ENCODE assay signal across 8 cellular contexts in genomic region chr6:24274441-24275083, GRCh38.
A peak's percentile ranks its signal among the peaks of the same experiment; 100 is the strongest.
DNase-seq lines count a peak whose midpoint lies in the region; ATAC-seq and TF ChIP-seq lines count a peak whose summit lies in the region.

No MANE protein-coding gene starts in this region.

- no peak overlapping the region for H3K27ac Mint-ChIP-seq in neural crest cell (ENCODE audit: unreplicated experiment)
- no peak overlapping the region for H3K27ac Mint-ChIP-seq in CD4-positive, alpha-beta memory T cell

- H3K4me1 ChIP-seq in CD4-positive, alpha-beta memory T cell (ENCODE audit: insufficient read depth, low read length) = no peaks in the 10 kb centered on the region

- TF ChIP-seq CTCF in GM06990 (IDR thresholded peaks at IDR 0.05; ENCODE audit: insufficient read depth, low read length, poor library complexity, severe bottlenecking) (peak; percentile 55), astrocyte of the spinal cord (IDR thresholded peaks at IDR 0.05; ENCODE audit: low read depth, low read length) (peak; percentile 61), neural crest cell (conservative IDR thresholded peaks at IDR 0.05) (peak; percentile 86)

- H3K4me3 ChIP-seq in GM06990 (replicated peaks; ENCODE audit: low read depth, low read length) (no peak overlapping the region), astrocyte of the spinal cord (ENCODE audit: low read depth, low read length) (no peak overlapping the region)
- no peak overlapping the region for H3K4me3 ChIP-seq in CD4-positive, alpha-beta memory T cell (ENCODE audit: low read length in 2 of 2)

- ATAC-seq in GM21723 (IDR thresholded peaks at IDR 0.05; ENCODE audit: unreplicated experiment) = no peak

- H3K36me3 ChIP-seq in GM06990 (ENCODE audit: control insufficient read depth, insufficient read depth, low read length) = no peaks in the 10 kb centered on the region
- H3K36me3 ChIP-seq in CD4-positive, alpha-beta memory T cell (ENCODE audit: insufficient read depth, low read length) = no peaks in the 10 kb centered on the region

- no peak for DNase-seq in GM06990 (ENCODE audit: extremely low read depth, insufficient read length)
- peak; percentile 54 for DNase-seq in NAMALWA (ENCODE audit: low spot score)
- DNase-seq in astrocyte of the spinal cord (ENCODE audit: low read depth, low spot score) = peak; percentile 1
- DNase-seq in neural crest cell (ENCODE audit: low read depth, low spot score) = no peak
- no peak for DNase-seq in CD4-positive, alpha-beta memory T cell
- no peak for DNase-seq in stimulated activated naive CD4-positive, alpha-beta T cell treated with Interleukin-2 at 50 U/mL for 16 hours (lab: John Stamatoyannopoulos, UW)
- DNase-seq in mesenteric fat pad (ENCODE audit: low spot score) = no peak

- in situ Hi-C loops in astrocyte of the spinal cord (cut with HindIII; ENCODE audit: low sequenced_read_pairs) = no loop called here

- intact Hi-C loops in CD4-positive, alpha-beta memory T cell (cut with micrococcal nuclease) = no loop called here

- H3K4me3 Mint-ChIP-seq in neural crest cell = no peak overlapping the region
- no peak overlapping the region for H3K4me3 Mint-ChIP-seq in CD4-positive, alpha-beta memory T cell

- H3K4me1 Mint-ChIP-seq in neural crest cell = no peaks in the 10 kb centered on the region
- no peaks in the 10 kb centered on the region for H3K4me1 Mint-ChIP-seq in CD4-positive, alpha-beta memory T cell

- H3K36me3 Mint-ChIP-seq in neural crest cell (ENCODE audit: low read depth) = no peaks in the 10 kb centered on the region
- H3K36me3 Mint-ChIP-seq in CD4-positive, alpha-beta memory T cell = no peaks in the 10 kb centered on the region

- H3K27me3 ChIP-seq in GM06990 (replicated peaks; ENCODE audit: control insufficient read depth, insufficient read depth, low read length) = no peaks in the 10 kb centered on the region
- H3K27me3 ChIP-seq in CD4-positive, alpha-beta memory T cell (ENCODE audit: insufficient read depth, low read length) = no peaks in the 10 kb centered on the region

- POLR2A ChIA-PET in CD4-positive, alpha-beta memory T cell (lab: Charles Lee; ENCODE audit: partially characterized antibody) = no interaction called here

- H3K27me3 Mint-ChIP-seq in neural crest cell (ENCODE audit: low read depth) = no peaks in the 10 kb centered on the region
- peaks cover 11% of the 10 kb centered on the region in 2 donors for H3K27me3 Mint-ChIP-seq in CD4-positive, alpha-beta memory T cell

- CTCF ChIA-PET in CD4-positive, alpha-beta memory T cell (lab: Charles Lee; ENCODE audit: partially characterized antibody) = interaction anchor here (0.7 to 1.9 kb wide), 3 partner anchors 9 to 27 kb away, joined by 3 to 6 read pairs (median 4); no protein-coding TSS in a partner anchor

- H3K9me3 Mint-ChIP-seq in neural crest cell = no peaks in the 10 kb centered on the region
- H3K9me3 Mint-ChIP-seq in CD4-positive, alpha-beta memory T cell = no peaks in the 10 kb centered on the region

- no peaks in the 10 kb centered on the region for H3K9me3 ChIP-seq in CD4-positive, alpha-beta memory T cell (ENCODE audit: control insufficient read depth in 1 of 2, low read length in 2 of 2)

- no peak overlapping the region for H3K27ac ChIP-seq in CD4-positive, alpha-beta memory T cell (ENCODE audit: low read depth, low read length)

Comparison
In these comparisons a context has a peak if more than half of its experiments do, and no peak if none do; other contexts are left out.
1. DNase-seq: peak in NAMALWA (single experiment) and astrocyte of the spinal cord (single experiment); none in GM06990 (single experiment), neural crest cell (single experiment), CD4-positive, alpha-beta memory T cell (0 of 5), stimulated activated naive CD4-positive, alpha-beta T cell treated with Interleukin-2 at 50 U/mL for 16 hours (single experiment) and mesenteric fat pad (single experiment).
2. Peak in every context shown above with its lines, with median percentiles within 50 percentile points of each other: CTCF ChIP-seq.